16 cellular contexts compared by ENCODE assay signal in the genomic region with DNA sequence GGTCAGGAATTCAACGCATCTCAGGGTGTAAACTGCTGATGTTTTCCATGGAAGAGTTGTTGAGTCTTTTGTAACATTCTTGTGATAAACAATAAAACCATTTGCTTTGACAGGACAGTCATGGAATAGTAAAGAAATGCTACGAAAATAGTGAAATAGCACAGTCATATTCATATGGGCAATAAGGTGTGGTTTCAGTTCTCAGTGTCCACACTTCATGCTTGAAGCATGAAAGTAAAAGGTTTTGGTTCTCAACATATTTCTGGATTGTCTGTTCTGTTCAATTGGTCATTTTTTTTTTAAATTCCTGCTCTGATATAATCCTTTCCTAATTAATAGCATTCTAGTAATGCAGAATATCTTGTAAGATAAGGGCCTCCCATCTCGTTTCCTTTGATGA.
A peak's percentile ranks its signal among the peaks of the same experiment; 100 is the strongest.
DNase-seq lines count a peak whose midpoint lies in the region; ATAC-seq and TF ChIP-seq lines count a peak whose summit lies in the region.
"Had no signal": no experiment of that assay in that cellular context is flagged by ENCODE, and none has a peak within 500 bp of the region (broad histone marks: within the 10 kb centered on the region; RNA-seq: fewer than 3 reads in every experiment).

No MANE protein-coding gene starts in this region.

- no peak overlapping the region for H4K12ac ChIP-seq in trophoblast cell (ENCODE audit: low read depth, low read length)

- H3K9ac ChIP-seq in trophoblast cell (ENCODE audit: low read length) = no peak overlapping the region
- H3K9ac ChIP-seq in colonic mucosa (ENCODE audit: low read depth in 2 of 2, low read length in 2 of 2) = no peak overlapping the region
- H3K9ac ChIP-seq in Karpas-422 (ENCODE audit: low read length) = no peak overlapping the region
- H3K9ac ChIP-seq: parathyroid adenoma had no signal

- no peak overlapping the region for H3K14ac ChIP-seq in trophoblast cell (ENCODE audit: low read length)

- H3K4ac ChIP-seq in trophoblast cell (ENCODE audit: low read depth, low read length) = no peak overlapping the region

- H3K9me3 ChIP-seq in trophoblast cell (ENCODE audit: insufficient read depth, low read depth, low read length) (no peaks in the 10 kb centered on the region), colonic mucosa (no peaks in the 10 kb centered on the region), Karpas-422 (ENCODE audit: low read length) (no peaks in the 10 kb centered on the region)
- H3K9me3 ChIP-seq: adrenal gland, spleen had no signal

- H3K27me3 Mint-ChIP-seq in activated CD8-positive, alpha-beta T cell treated with anti-CD3 and anti-CD28 coated beads, Interleukin-2, amount 10 ng/mL, durations not matched to agents 7 days and 5 days (ENCODE audit: low read depth) = no peaks in the 10 kb centered on the region
- H3K27me3 Mint-ChIP-seq: activated B cell treated with CpG ODN at 0.5 μM for 24 hours had no signal

- H2BK120ac ChIP-seq in trophoblast cell (ENCODE audit: insufficient read depth, low read length, poor library complexity) = no peak overlapping the region

- no peaks in the 10 kb centered on the region for H3K36me3 Mint-ChIP-seq in activated CD8-positive, alpha-beta T cell treated with anti-CD3 and anti-CD28 coated beads, Interleukin-2, amount 10 ng/mL, durations not matched to agents 7 days and 5 days (ENCODE audit: low read depth)

- H2BK12ac ChIP-seq in trophoblast cell (ENCODE audit: low read length) = no peak overlapping the region

- POLR2A ChIA-PET in activated CD8-positive, alpha-beta T cell treated with anti-CD3 and anti-CD28 coated beads, Interleukin-2, amount 10 ng/mL, durations not matched to agents 7 days and 5 days (lab: Charles Lee) = no interaction called here

- WGBS in trophoblast cell (ENCODE audit: extremely low coverage, insufficient coverage, insufficient read length) = no CpG with 5 or more reads among the region's 3 CpGs

- H3K4me1 Mint-ChIP-seq in activated CD8-positive, alpha-beta T cell treated with anti-CD3 and anti-CD28 coated beads, Interleukin-2, amount 10 ng/mL, durations not matched to agents 7 days and 5 days (ENCODE audit: low read depth) = no peaks in the 10 kb centered on the region
- H3K4me1 Mint-ChIP-seq: activated B cell treated with CpG ODN at 0.5 μM for 24 hours had no signal

- H4K91ac ChIP-seq in trophoblast cell (ENCODE audit: low read depth, low read length) = no peak overlapping the region

- ATAC-seq in GM19025 (IDR thresholded peaks at IDR 0.05; ENCODE audit: low read depth, unreplicated experiment) (peak; percentile 77), GM21717 (IDR thresholded peaks at IDR 0.05; ENCODE audit: unreplicated experiment) (peak; percentile 69), HG03066 (IDR thresholded peaks at IDR 0.05; ENCODE audit: low read depth, unreplicated experiment) (peak; percentile 95)
- ATAC-seq in activated CD8-positive, alpha-beta T cell treated with anti-CD3 and anti-CD28 coated beads, Interleukin-2, amount 10 ng/mL, durations not matched to agents 7 days and 5 days = no peak
- ATAC-seq: PC-3 had no signal

- no peak overlapping the region for H2AK5ac ChIP-seq in trophoblast cell (ENCODE audit: low read length)

- no peak overlapping the region for H2BK5ac ChIP-seq in trophoblast cell (ENCODE audit: low read depth, low read length, poor library complexity)

- H3K79me2 ChIP-seq in trophoblast cell (ENCODE audit: control insufficient read depth, insufficient read depth, low read length, poor library complexity) (no peaks in the 10 kb centered on the region), Karpas-422 (ENCODE audit: low read length) (no peaks in the 10 kb centered on the region)
- H3K79me2 ChIP-seq: parathyroid adenoma had no signal

- H3K4me1 ChIP-seq in trophoblast cell (ENCODE audit: control insufficient read depth in 1 of 2, insufficient read depth in 2 of 2, low read length in 2 of 2) = no peaks in the 10 kb centered on the region
- H3K4me1 ChIP-seq in colonic mucosa = no peaks in the 10 kb centered on the region
- no peaks in the 10 kb centered on the region for H3K4me1 ChIP-seq in Karpas-422 (ENCODE audit: low read length)
- H3K4me1 ChIP-seq: adrenal gland, parathyroid adenoma, spleen had no signal

- H3K9me3 Mint-ChIP-seq in activated CD8-positive, alpha-beta T cell treated with anti-CD3 and anti-CD28 coated beads, Interleukin-2, amount 10 ng/mL, durations not matched to agents 7 days and 5 days (ENCODE audit: insufficient read depth) = no peaks in the 10 kb centered on the region

- no peak overlapping the region for H3K27ac Mint-ChIP-seq in activated CD8-positive, alpha-beta T cell treated with anti-CD3 and anti-CD28 coated beads, Interleukin-2, amount 10 ng/mL, durations not matched to agents 7 days and 5 days
- H3K27ac Mint-ChIP-seq: activated B cell treated with CpG ODN at 0.5 μM for 24 hours had no signal

- DNase-seq in trophoblast cell (peak; percentile 11 to 82), colonic mucosa (no peak), Karpas-422 (no peak)
- no peak for DNase-seq in activated CD8-positive, alpha-beta T cell treated with anti-CD3 and anti-CD28 coated beads, Interleukin-2, amount 10 ng/mL, durations not matched to agents 7 days and 5 days
- DNase-seq: activated B cell treated with CpG ODN at 0.5 μM for 24 hours, adrenal gland, head of caudate nucleus, IMR-90, NCI-H1092, NCI-H226, PC-3, spleen had no signal

- no peak overlapping the region for H2AFZ ChIP-seq in trophoblast cell (ENCODE audit: insufficient read depth, low read length, poor library complexity)
- H2AFZ ChIP-seq in Karpas-422 (ENCODE audit: low read length) = no peak overlapping the region
- H2AFZ ChIP-seq: parathyroid adenoma had no signal

- H3K27me3 ChIP-seq in trophoblast cell (ENCODE audit: insufficient read depth, low read length) (no peaks in the 10 kb centered on the region), colonic mucosa (no peaks in the 10 kb centered on the region), Karpas-422 (ENCODE audit: low read length) (no peaks in the 10 kb centered on the region)
- H3K27me3 ChIP-seq: adrenal gland, spleen had no signal

- no peak overlapping the region for H3K4me3 Mint-ChIP-seq in activated CD8-positive, alpha-beta T cell treated with anti-CD3 and anti-CD28 coated beads, Interleukin-2, amount 10 ng/mL, durations not matched to agents 7 days and 5 days
- H3K4me3 Mint-ChIP-seq: activated B cell treated with CpG ODN at 0.5 μM for 24 hours had no signal

- no peak overlapping the region for H3K18ac ChIP-seq in trophoblast cell (ENCODE audit: low read length)

- H3K9me2 ChIP-seq in Karpas-422 (replicated peaks; ENCODE audit: insufficient read depth, low read length) = no peaks in the 10 kb centered on the region

- no peak overlapping the region for H3K27ac ChIP-seq in trophoblast cell (ENCODE audit: low read depth, low read length)
- H3K27ac ChIP-seq in colonic mucosa = no peak overlapping the region
- H3K27ac ChIP-seq in Karpas-422 (ENCODE audit: low read length) = no peak overlapping the region
- H3K27ac ChIP-seq: adrenal gland, parathyroid adenoma, spleen had no signal

- CTCF ChIA-PET in activated CD8-positive, alpha-beta T cell treated with anti-CD3 and anti-CD28 coated beads, Interleukin-2, amount 10 ng/mL, durations not matched to agents 7 days and 5 days (lab: Charles Lee) = no interaction called here

- H3K36me3 ChIP-seq in trophoblast cell (ENCODE audit: control insufficient read depth in 1 of 2, insufficient read depth in 2 of 2, low read length in 2 of 2) (no peaks in the 10 kb centered on the region), colonic mucosa (no peaks in the 10 kb centered on the region), Karpas-422 (ENCODE audit: insufficient read depth, low read length) (no peaks in the 10 kb centered on the region)
- H3K36me3 ChIP-seq: adrenal gland, spleen had no signal

- intact Hi-C loops in colonic mucosa (cut with DNase I) = no loop called here

- no peak for TF ChIP-seq CTCF in colonic mucosa (IDR thresholded peaks at IDR 0.05)

- no peaks in the 10 kb centered on the region for H4K20me1 ChIP-seq in Karpas-422 (ENCODE audit: insufficient read depth, low read depth, low read length)

- no peak overlapping the region for H3K23ac ChIP-seq in trophoblast cell (ENCODE audit: low read length)

- H3K4me3 ChIP-seq in trophoblast cell (ENCODE audit: low read depth, low read length) = no peak overlapping the region
- no peak overlapping the region for H3K4me3 ChIP-seq in colonic mucosa
- H3K4me3 ChIP-seq in Karpas-422 (ENCODE audit: low read length) = no peak overlapping the region
- H3K4me3 ChIP-seq: adrenal gland, spleen had no signal

- no peak overlapping the region for H4K8ac ChIP-seq in trophoblast cell (ENCODE audit: low read depth, low read length)

- H3K79me1 ChIP-seq in trophoblast cell (ENCODE audit: low read length) = no peaks in the 10 kb centered on the region

- H3K4me2 ChIP-seq in trophoblast cell (ENCODE audit: low read length) (no peak overlapping the region), Karpas-422 (ENCODE audit: low read depth, low read length, poor library complexity, severe bottlenecking) (no peak overlapping the region)

Comparison
In these comparisons a context has a peak if more than half of its experiments do, and no peak if none do; other contexts are left out.
1. DNase-seq: peak in trophoblast cell (2 of 2); none in colonic mucosa (single experiment), Karpas-422 (single experiment) and activated CD8-positive, alpha-beta T cell treated with anti-CD3 and anti-CD28 coated beads, Interleukin-2, amount 10 ng/mL, durations not matched to agents 7 days and 5 days (single experiment).